In genomic region chr12:92927436-92928116, GRCh38 we compare ENCODE assay signal across 8 cellular contexts. TPM values are rescaled to one million over a fixed set of nuclear protein-coding genes. Genes with fewer than 3 reads are reported as not detected.
DNase-seq lines count a peak whose midpoint lies in the region; ATAC-seq and TF ChIP-seq lines count a peak whose summit lies in the region.

No MANE protein-coding gene starts in this region.

- H3K4me1 ChIP-seq in aorta (ENCODE audit: control insufficient read depth in 1 of 2, insufficient read depth in 2 of 2, low read length in 2 of 2): no peaks in the 10 kb centered on the region

- DNase-seq in AG08395 (ENCODE audit: low spot score) (peak; percentile 58), NCI-H460 (ENCODE audit: extremely low read depth, low read depth) (peak; percentile 26), mesothelial cell of epicardium (ENCODE audit: low spot score in 2 of 2, unreplicated experiment in 2 of 2) (no peak), aorta (no peak), cerebellum (ENCODE audit: low spot score) (no peak)
- no peak for DNase-seq in central memory CD8-positive, alpha-beta T cell (ENCODE audit: low spot score in 2 of 2)

- peak overlapping the region; percentile 69 to 87 for H3K4me3 ChIP-seq in aorta (ENCODE audit: low read length in 2 of 2)

- H3K36me3 Mint-ChIP-seq in central memory CD8-positive, alpha-beta T cell (ENCODE audit: insufficient read depth): peaks cover 12% of the 10 kb centered on the region
- H3K36me3 Mint-ChIP-seq in mesothelial cell of epicardium: peaks cover 3% of the 10 kb centered on the region

- peak overlapping the region in 1 of 2 donors; percentile 95 for H3K27ac ChIP-seq in aorta (ENCODE audit: low read depth in 1 of 2, low read length in 2 of 2)

- H3K9me3 Mint-ChIP-seq in central memory CD8-positive, alpha-beta T cell: no peaks in the 10 kb centered on the region
- H3K9me3 Mint-ChIP-seq in mesothelial cell of epicardium: no peaks in the 10 kb centered on the region

- peak; percentile 25 for ATAC-seq in GM18499 (IDR thresholded peaks at IDR 0.05; ENCODE audit: insufficient read depth, unreplicated experiment)
- ATAC-seq in central memory CD8-positive, alpha-beta T cell (replicated peaks; ENCODE audit: extremely low read depth, poor library complexity, severe bottlenecking): no peak
- ATAC-seq in aorta (ENCODE audit: low FRiP score): no peak
- no peak for ATAC-seq in HG02970 (IDR thresholded peaks at IDR 0.05; ENCODE audit: low FRiP score, unreplicated experiment)

- no peaks in the 10 kb centered on the region for H3K9me3 ChIP-seq in aorta (ENCODE audit: control insufficient read depth, low read length)

- no peaks in the 10 kb centered on the region for H3K27me3 Mint-ChIP-seq in central memory CD8-positive, alpha-beta T cell
- H3K27me3 Mint-ChIP-seq in mesothelial cell of epicardium (ENCODE audit: low read depth): no peaks in the 10 kb centered on the region

- H3K27me3 ChIP-seq in aorta (ENCODE audit: control insufficient read depth in 1 of 2, insufficient read depth in 2 of 2, low read length in 1 of 2): no peaks in the 10 kb centered on the region

- H3K4me1 Mint-ChIP-seq in central memory CD8-positive, alpha-beta T cell: peaks cover 29% of the 10 kb centered on the region
- peaks cover 36% of the 10 kb centered on the region for H3K4me1 Mint-ChIP-seq in mesothelial cell of epicardium

- intact Hi-C loops in aorta (cut with DNase I): no loop called here

- H3K4me3 Mint-ChIP-seq in central memory CD8-positive, alpha-beta T cell: peak overlapping the region; percentile 78
- H3K4me3 Mint-ChIP-seq in mesothelial cell of epicardium: peak overlapping the region; percentile 65

- WGBS in aorta, 2 donors: 3 to 4% methylated on average over 7 of the region's 7 CpGs

- TF ChIP-seq CTCF in mesothelial cell of epicardium (IDR thresholded peaks at IDR 0.05; ENCODE audit: unreplicated experiment): no peak

- H3K27ac Mint-ChIP-seq in central memory CD8-positive, alpha-beta T cell (ENCODE audit: low read depth): peak overlapping the region; percentile 81
- peak overlapping the region; percentile 89 for H3K27ac Mint-ChIP-seq in mesothelial cell of epicardium

- no peaks in the 10 kb centered on the region for H3K36me3 ChIP-seq in aorta (ENCODE audit: control insufficient read depth in 1 of 2, insufficient read depth in 2 of 2, low read length in 1 of 2)

RNA-seq across cellular contexts. Expression of gene EEA1, which starts 1.5 kb away (rescaled TPM):
- 7.5 and 11.7 TPM in 2 replicates for total RNA-seq in NCI-H460 (2014; rRNA removed; shearing (Covaris generic))
- polyA plus RNA-seq in NCI-H460 (2014; cell fraction: nucleus; rRNA removed): 4.6 and 7.5 TPM in 2 replicates
- 26.2 to 28.3 TPM (median 27.8 TPM) in 3 replicates for total RNA-seq in mesothelial cell of epicardium
- total RNA-seq in aorta: 10 to 100 TPM; 43.5 to 56.7 TPM
- polyA plus RNA-seq in aorta: 1 to 10 TPM; 5.3 to 5.7 TPM
- 18.1 TPM for total RNA-seq in cerebellum

Comparison
In these comparisons a context has a peak if more than half of its experiments do, and no peak if none do; other contexts are left out.
1. DNase-seq: peak in AG08395 (single experiment) and NCI-H460 (single experiment); none in central memory CD8-positive, alpha-beta T cell (0 of 2), mesothelial cell of epicardium (0 of 2), aorta (0 of 2) and cerebellum (single experiment).